In genomic region chr2:191128172-191128910, GRCh38 we compare ENCODE assay signal across 11 cellular contexts. TPM values are rescaled to one million over a fixed set of nuclear protein-coding genes. Genes with fewer than 3 reads are reported as not detected.
DNase-seq lines count a peak whose midpoint lies in the region; ATAC-seq, FAIRE-seq and TF ChIP-seq lines count a peak whose summit lies in the region.
"Had no signal": no experiment of that assay in that cellular context is flagged by ENCODE, and none has a peak within 500 bp of the region (broad histone marks: within the 10 kb centered on the region; RNA-seq: fewer than 3 reads in every experiment).

No MANE protein-coding gene starts in this region.

- intact Hi-C loops in natural killer cell (cut with micrococcal nuclease), result loop anchor here (1.0 to 5.0 kb wide), 5 partner anchors 14 to 246 kb away; partner anchors contain the start of gene GLS

- no peaks in the 10 kb centered on the region for H3K9me2 ChIP-seq in GM23338 (ENCODE audit: insufficient read depth)

- DNase-seq in GM23338 (ENCODE audit: low spot score) (no peak), natural killer cell (no peak), GM19239 (ENCODE audit: insufficient read length, low spot score) (no peak), DMS53 (lab: John Stamatoyannopoulos, UW) (no peak), cerebellum (ENCODE audit: low spot score) (no peak)
- DNase-seq: DND-41, GOT3, islet precursor cell, occipital lobe had no signal

- H3K9me3 Mint-ChIP-seq in GM23338 (no peaks in the 10 kb centered on the region), natural killer cell (no peaks in the 10 kb centered on the region)

- no peaks in the 10 kb centered on the region for H3K9me3 ChIP-seq in KOPT-K1 (ENCODE audit: insufficient read depth, low read length, poor library complexity, severe bottlenecking)

- H3K27me3 Mint-ChIP-seq in GM23338 (ENCODE audit: insufficient read depth, low read depth, poor library complexity) (no peaks in the 10 kb centered on the region), natural killer cell (ENCODE audit: low read depth in 2 of 2) (no peaks in the 10 kb centered on the region)

- TF ChIP-seq CTCF in GM23338 (conservative IDR thresholded peaks at IDR 0.05; ENCODE audit: low read depth in 2 of 2) (no peak), natural killer cell (IDR thresholded peaks at IDR 0.05) (no peak)

- H3K4me1 Mint-ChIP-seq in GM23338 (no peaks in the 10 kb centered on the region), natural killer cell (peaks cover 72 to 79% of the 10 kb centered on the region in 2 donors)

- no peaks in the 10 kb centered on the region for H3K4me1 ChIP-seq in GM23338 (ENCODE audit: insufficient read depth)

- peak overlapping the region; percentile 59; the same call in 1 of the 2 replicates for H2AFZ ChIP-seq in GM23338

- no peak for FAIRE-seq in GM19239 (lab: Jason Lieb, UNC)

- no peaks in the 10 kb centered on the region for H4K20me1 ChIP-seq in GM23338 (replicated peaks; ENCODE audit: insufficient read depth)

- H3K4me2 ChIP-seq in GM23338, result no peak overlapping the region

- H3K4me3 Mint-ChIP-seq in GM23338 (no peak overlapping the region), natural killer cell (peak overlapping the region; percentile 71)

- no peaks in the 10 kb centered on the region for H3K27me3 ChIP-seq in GM23338 (ENCODE audit: insufficient read depth)

- H3K27ac ChIP-seq in GM23338 (ENCODE audit: low read depth), result no peak overlapping the region
- peak overlapping the region; percentile 12 for H3K27ac ChIP-seq in KOPT-K1 (ENCODE audit: low read depth, low read length, poor library complexity, severe bottlenecking)

- no peaks in the 10 kb centered on the region for H3F3A ChIP-seq in GM23338 (replicated peaks; ENCODE audit: low read depth)

- H3K36me3 Mint-ChIP-seq in GM23338 (ENCODE audit: low read depth) (no peaks in the 10 kb centered on the region), natural killer cell (peaks cover 14% of the 10 kb centered on the region)

- ATAC-seq in GM18870 (IDR thresholded peaks at IDR 0.05; ENCODE audit: unreplicated experiment), result peak; percentile 96
- ATAC-seq in GM23338, result no peak
- peak; percentile 68 to 86 (median 75) for ATAC-seq in natural killer cell

- no peak overlapping the region for H3K4me3 ChIP-seq in GM23338

- H3K27ac Mint-ChIP-seq in GM23338 (no peak overlapping the region), natural killer cell (peak overlapping the region; percentile 86 to 98)

- no peaks in the 10 kb centered on the region for H3K79me2 ChIP-seq in GM23338 (replicated peaks; ENCODE audit: insufficient read depth)

- H3K36me3 ChIP-seq in GM23338 (ENCODE audit: insufficient read depth), result no peaks in the 10 kb centered on the region
- H3K36me3 ChIP-seq in KOPT-K1 (ENCODE audit: insufficient read depth, low read length), result no peaks in the 10 kb centered on the region

TF ChIP-seq in GM23338, 12 proteins besides CTCF, POLR2A, EP300 and RAD21:
- no peak for TF ChIP-seq JUNB (IDR thresholded peaks at IDR 0.05; ENCODE audit: unreplicated experiment)

RNA-seq across cellular contexts. Expression of gene STAT4, which starts 22.5 kb away (rescaled TPM):
- 0.16 and 0.52 TPM in 2 replicates for total RNA-seq in GM23338 (2014; rRNA removed; shearing (Covaris generic))
- 0.30 and 0.86 TPM in 2 replicates for polyA plus RNA-seq in GM23338 (2016; fragmentation: Nextera tagmentation; extraction: Ambion mirVana)
- total RNA-seq in natural killer cell (100 to 1,000 TPM; 264 to 339 (median 304) TPM), cerebellum (6.4 TPM)

Comparison
In these comparisons a context has a peak if more than half of its experiments do, and no peak if none do; other contexts are left out.
1. RNA of gene STAT4, which starts 22.5 kb away (total RNA-seq): 264 to 339 TPM in natural killer cell; 6.4 TPM in cerebellum (single experiment) and 0.16 to 0.52 TPM in GM23338; every median in the first group is over 10 times any median in the second.